16 cellular contexts compared by ENCODE assay signal in the genomic region with DNA sequence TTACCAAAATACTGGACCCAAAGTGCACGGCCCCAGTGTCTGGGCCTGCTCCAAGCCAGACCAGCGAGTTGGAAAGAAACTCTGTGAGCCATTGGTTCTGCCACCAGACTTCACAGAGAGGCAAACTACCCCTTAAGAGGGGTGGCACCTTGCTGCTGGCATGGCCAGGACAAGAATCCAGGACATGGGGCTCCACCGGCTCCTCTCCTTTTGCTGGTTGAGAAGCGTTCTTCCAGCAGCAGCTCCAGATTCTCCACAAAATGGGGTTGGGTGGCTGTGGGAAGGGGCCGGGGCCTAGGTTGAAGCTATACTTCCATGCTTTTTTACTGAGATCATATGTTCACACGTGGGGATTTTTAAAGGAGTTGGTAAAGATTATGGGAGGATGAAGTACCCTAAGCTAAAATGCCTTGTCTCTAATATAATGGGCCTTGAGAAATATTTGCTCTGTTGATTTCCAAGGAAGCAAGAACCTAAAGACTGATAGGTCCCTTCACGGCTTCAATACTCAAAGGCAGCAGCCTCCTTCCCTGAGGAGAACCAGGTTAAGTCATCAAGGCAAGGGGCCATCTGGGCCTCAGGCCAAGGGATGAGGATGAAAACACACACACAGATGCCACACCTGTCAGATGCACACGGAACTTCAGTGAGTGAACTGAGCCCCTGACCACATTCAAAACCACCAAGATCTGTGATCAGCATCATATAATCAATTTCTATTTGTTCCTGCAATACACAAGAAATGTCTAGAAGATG. TPM values are rescaled to one million over a fixed set of nuclear protein-coding genes. Genes with fewer than 3 reads are reported as not detected.
DNase-seq lines count a peak whose midpoint lies in the region; ATAC-seq and TF ChIP-seq lines count a peak whose summit lies in the region.
"Had no signal": no experiment of that assay in that cellular context is flagged by ENCODE, and none has a peak within 500 bp of the region (broad histone marks: within the 10 kb centered on the region; RNA-seq: fewer than 3 reads in every experiment).

No MANE protein-coding gene starts in this region.

- peak overlapping the region; percentile 87 for H3K27ac ChIP-seq in lower lobe of right lung
- H3K27ac ChIP-seq in subcutaneous abdominal adipose tissue (ENCODE audit: low read depth, low read length) = peak overlapping the region; percentile 81

- peak overlapping the region in 1 of 5 donors; percentile 30 for H3K9ac ChIP-seq in subcutaneous abdominal adipose tissue (ENCODE audit: low read length in 5 of 5)

- peaks cover 3% of the 10 kb centered on the region for H3K9me3 Mint-ChIP-seq in activated CD4-positive, alpha-beta T cell treated with anti-CD3 and anti-CD28 coated beads, Interleukin-2, amount 10 ng/mL, durations not matched to agents 24 days and 14 days
- H3K9me3 Mint-ChIP-seq: activated naive CD4-positive, alpha-beta T cell treated with anti-CD3 and anti-CD28 coated beads for 36 hours; IgD-negative memory B cell had no signal

- DNase-seq in DMS153 (lab: John Stamatoyannopoulos, UW) = peak; percentile 19
- DNase-seq in DMS153 treated with DMSO at 0.1 percent for 48 hours (lab: John Stamatoyannopoulos, UW; ENCODE audit: unreplicated experiment) = no peak
- peak; percentile 41 for DNase-seq in NCI-H69 (lab: John Stamatoyannopoulos, UW)
- no peak for DNase-seq in lower lobe of right lung
- DNase-seq in RPMI8226 = no peak
- no peak for DNase-seq in activated CD4-positive, alpha-beta T cell treated with anti-CD3 and anti-CD28 coated beads, Interleukin-2, amount 10 ng/mL, durations not matched to agents 24 days and 14 days
- DNase-seq: 8988T; activated CD8-positive, alpha-beta memory T cell treated with anti-CD3 and anti-CD28 coated beads, Interleukin-2, amount 10 ng/mL, durations not matched to agents 7 days and 5 days; activated naive CD4-positive, alpha-beta T cell treated with anti-CD3 and anti-CD28 coated beads for 36 hours; NCI-H1417; NCI-H774; stimulated activated CD4-positive, alpha-beta T cell treated with anti-CD3 and anti-CD28 coated beads, Interleukin-4, amount 100 ng/mL, for 4 hours; stimulated activated naive CD4-positive, alpha-beta T cell had no signal

- H3K4me1 ChIP-seq in lower lobe of right lung (peaks cover 71% of the 10 kb centered on the region), subcutaneous abdominal adipose tissue (ENCODE audit: control insufficient read depth in 5 of 5, insufficient read depth in 5 of 5, low read length in 5 of 5) (peaks cover 2 to 78% (median 60%) of the 10 kb centered on the region in 5 donors)

- H3K4me3 ChIP-seq in lower lobe of right lung (peak overlapping the region; percentile 85), subcutaneous abdominal adipose tissue (ENCODE audit: low read depth in 1 of 5, low read length in 5 of 5) (peak overlapping the region in 3 of 5 donors; percentile 23 to 91 (median 84))

- peaks cover 4% of the 10 kb centered on the region for H3K36me3 Mint-ChIP-seq in activated CD4-positive, alpha-beta T cell treated with anti-CD3 and anti-CD28 coated beads, Interleukin-2, amount 10 ng/mL, durations not matched to agents 24 days and 14 days (ENCODE audit: low read depth)
- H3K36me3 Mint-ChIP-seq: activated CD8-positive, alpha-beta memory T cell treated with anti-CD3 and anti-CD28 coated beads, Interleukin-2, amount 10 ng/mL, durations not matched to agents 7 days and 5 days had no signal

- intact Hi-C loops in lower lobe of right lung (cut with DNase I) = no loop called here
- intact Hi-C loops in activated CD4-positive, alpha-beta T cell treated with anti-CD3 and anti-CD28 coated beads, Interleukin-2, amount 10 ng/mL, durations not matched to agents 24 days and 14 days (cut with micrococcal nuclease) = loop anchor here (5.0 to 10.0 kb wide), 4 partner anchors 110 to 662 kb away; a partner anchor contains a TSS

- peaks cover 25% of the 10 kb centered on the region for H3K27me3 Mint-ChIP-seq in activated CD4-positive, alpha-beta T cell treated with anti-CD3 and anti-CD28 coated beads, Interleukin-2, amount 10 ng/mL, durations not matched to agents 24 days and 14 days

- H3K9me3 ChIP-seq in lower lobe of right lung (no peaks in the 10 kb centered on the region), subcutaneous abdominal adipose tissue (ENCODE audit: control insufficient read depth in 5 of 5, low read length in 5 of 5) (no peaks in the 10 kb centered on the region)

- no peak for TF ChIP-seq CTCF in lower lobe of right lung (IDR thresholded peaks at IDR 0.05)

- H3K4me1 Mint-ChIP-seq in activated CD4-positive, alpha-beta T cell treated with anti-CD3 and anti-CD28 coated beads, Interleukin-2, amount 10 ng/mL, durations not matched to agents 24 days and 14 days = peaks cover 43% of the 10 kb centered on the region

- no peak overlapping the region for H3K4me3 Mint-ChIP-seq in activated CD4-positive, alpha-beta T cell treated with anti-CD3 and anti-CD28 coated beads, Interleukin-2, amount 10 ng/mL, durations not matched to agents 24 days and 14 days
- H3K4me3 Mint-ChIP-seq: activated CD8-positive, alpha-beta memory T cell treated with anti-CD3 and anti-CD28 coated beads, Interleukin-2, amount 10 ng/mL, durations not matched to agents 7 days and 5 days; activated naive CD4-positive, alpha-beta T cell treated with anti-CD3 and anti-CD28 coated beads for 36 hours had no signal

- no peaks in the 10 kb centered on the region for H3K27me3 ChIP-seq in lower lobe of right lung (ENCODE audit: low read depth)
- H3K27me3 ChIP-seq in subcutaneous abdominal adipose tissue (ENCODE audit: control insufficient read depth in 5 of 5, insufficient read depth in 4 of 5, low read length in 5 of 5) = no peaks in the 10 kb centered on the region

- H3K27ac Mint-ChIP-seq in activated CD4-positive, alpha-beta T cell treated with anti-CD3 and anti-CD28 coated beads, Interleukin-2, amount 10 ng/mL, durations not matched to agents 24 days and 14 days = no peak overlapping the region
- H3K27ac Mint-ChIP-seq: activated CD8-positive, alpha-beta memory T cell treated with anti-CD3 and anti-CD28 coated beads, Interleukin-2, amount 10 ng/mL, durations not matched to agents 7 days and 5 days; activated naive CD4-positive, alpha-beta T cell treated with anti-CD3 and anti-CD28 coated beads for 36 hours; IgD-negative memory B cell had no signal

- ATAC-seq in lower lobe of right lung (no peak), GM18861 (IDR thresholded peaks at IDR 0.05; ENCODE audit: unreplicated experiment) (no peak)
- ATAC-seq: activated CD8-positive, alpha-beta memory T cell treated with anti-CD3 and anti-CD28 coated beads, Interleukin-2, amount 10 ng/mL, durations not matched to agents 7 days and 5 days had no signal

- H3K36me3 ChIP-seq in lower lobe of right lung (no peaks in the 10 kb centered on the region), subcutaneous abdominal adipose tissue (ENCODE audit: control insufficient read depth in 5 of 5, insufficient read depth in 5 of 5, low read length in 5 of 5) (peaks cover 0 to 4% (median 0%) of the 10 kb centered on the region in 5 donors)

RNA-seq across cellular contexts. Expression of a gene that starts 3.1 kb away (rescaled TPM):
- 101 TPM for total RNA-seq in lower lobe of right lung
- 12.4 and 13.7 TPM in 2 replicates for total RNA-seq in activated CD4-positive, alpha-beta T cell treated with anti-CD3 and anti-CD28 coated beads, Interleukin-2, amount 10 ng/mL, durations not matched to agents 24 days and 14 days

Comparison
In these comparisons a context has a peak if more than half of its experiments do, and no peak if none do; other contexts are left out.
1. DNase-seq: peak in DMS153 (single experiment) and NCI-H69 (single experiment); none in DMS153 treated with DMSO at 0.1 percent for 48 hours (single experiment), lower lobe of right lung (single experiment), RPMI8226 (single experiment) and activated CD4-positive, alpha-beta T cell treated with anti-CD3 and anti-CD28 coated beads, Interleukin-2, amount 10 ng/mL, durations not matched to agents 24 days and 14 days (single experiment).